ENCODE assay signal across 8 cellular contexts in genomic region chr22:41966607-41967240, GRCh38. TPM values are rescaled to one million over a fixed set of nuclear protein-coding genes. Genes with fewer than 3 reads are reported as not detected.
A peak's percentile ranks its signal among the peaks of the same experiment; 100 is the strongest.
DNase-seq lines count a peak whose midpoint lies in the region; ATAC-seq and TF ChIP-seq lines count a peak whose summit lies in the region.

No MANE protein-coding gene starts in this region.

- no peak overlapping the region for H3K27ac Mint-ChIP-seq in naive thymus-derived CD8-positive, alpha-beta T cell

- H3K9me3 Mint-ChIP-seq in naive thymus-derived CD8-positive, alpha-beta T cell, result no peaks in the 10 kb centered on the region

- no peaks in the 10 kb centered on the region for H3K36me3 Mint-ChIP-seq in naive thymus-derived CD8-positive, alpha-beta T cell

- H3K4me3 Mint-ChIP-seq in naive thymus-derived CD8-positive, alpha-beta T cell, result no peak overlapping the region

- DNase-seq in DMS53 treated with DMSO at 0.1 percent for 48 hours (lab: John Stamatoyannopoulos, UW; ENCODE audit: unreplicated experiment) (peak; percentile 85), NAMALWA (ENCODE audit: low spot score) (peak; percentile 72), epithelial cell of proximal tubule (ENCODE audit: low read depth) (peak; percentile 68)
- peak in 4 of 10 donors; percentile 27 to 51 (median 35) for DNase-seq in naive thymus-derived CD8-positive, alpha-beta T cell

- no peak overlapping the region for H3K27ac ChIP-seq in 22Rv1
- H3K27ac ChIP-seq in VCaP, result no peak overlapping the region; the same call in 1 of the 2 replicates

- no peak overlapping the region for H3K4me3 ChIP-seq in epithelial cell of proximal tubule (ENCODE audit: low read depth, low read length)

- POLR2A ChIA-PET in naive thymus-derived CD8-positive, alpha-beta T cell (lab: Charles Lee), result interaction anchor here (0.7 to 1.3 kb wide), 2 partner anchors 10 to 278 kb away, joined by 3 to 5 read pairs; partner anchors contain the start of gene SNU13

- TF ChIP-seq CTCF in 22Rv1 (IDR thresholded peaks at IDR 0.05), result peak; percentile 55
- TF ChIP-seq CTCF in VCaP (conservative IDR thresholded peaks at IDR 0.05), result peak; percentile 62
- no peak for TF ChIP-seq CTCF in epithelial cell of proximal tubule (conservative IDR thresholded peaks at IDR 0.05; ENCODE audit: low read depth, low read length)

- peak; percentile 62 to 71 for ATAC-seq in naive thymus-derived CD8-positive, alpha-beta T cell
- ATAC-seq in HG02981 (IDR thresholded peaks at IDR 0.05; ENCODE audit: unreplicated experiment) (no peak), HG03045 (IDR thresholded peaks at IDR 0.05; ENCODE audit: unreplicated experiment) (no peak)

- peaks cover 0 to 13% (median 3%) of the 10 kb centered on the region in 5 donors for H3K27me3 Mint-ChIP-seq in naive thymus-derived CD8-positive, alpha-beta T cell

- peaks cover 0 to 4% (median 0%) of the 10 kb centered on the region in 4 donors for H3K4me1 Mint-ChIP-seq in naive thymus-derived CD8-positive, alpha-beta T cell

RNA-seq across cellular contexts. Expression of gene SEPTIN3, which starts 2.5 kb away (rescaled TPM):
- 0.06 and 0.14 TPM in 2 replicates for total RNA-seq in epithelial cell of proximal tubule
- total RNA-seq in naive thymus-derived CD8-positive, alpha-beta T cell, result under 1 TPM in 1 of 2 experiments, not detected in 1; 0.18 TPM
- polyA plus RNA-seq in naive thymus-derived CD8-positive, alpha-beta T cell, result not detected

RNA-seq across cellular contexts. Expression of gene CENPM, which starts 19.8 kb away (rescaled TPM):
- 58.2 and 68.1 TPM in 2 replicates for total RNA-seq in epithelial cell of proximal tubule
- 1 to 10 TPM; 3.2 to 3.6 TPM for total RNA-seq in naive thymus-derived CD8-positive, alpha-beta T cell
- polyA plus RNA-seq in naive thymus-derived CD8-positive, alpha-beta T cell, result 1 to 10 TPM; 2.1 to 7.2 (median 2.3) TPM

RNA-seq across cellular contexts. Expression of gene WBP2NL, which starts 31.9 kb away (rescaled TPM):
- total RNA-seq in epithelial cell of proximal tubule, result 0.17 TPM in 1 of 2 replicates, not detected in the other
- total RNA-seq in naive thymus-derived CD8-positive, alpha-beta T cell, result 1 to 10 TPM; 4.5 to 4.6 TPM
- polyA plus RNA-seq in naive thymus-derived CD8-positive, alpha-beta T cell, result 1 to 10 TPM in 1 of 3 donors, under 1 TPM in 2; 0.25 to 1.4 (median 0.57) TPM

RNA-seq across cellular contexts. Expression of gene TNFRSF13C, which starts 40.1 kb away (rescaled TPM):
- total RNA-seq in epithelial cell of proximal tubule, result 1.0 TPM in 1 of 2 replicates, not detected in the other
- 10 to 100 TPM; 16.8 to 18.3 TPM for total RNA-seq in naive thymus-derived CD8-positive, alpha-beta T cell
- polyA plus RNA-seq in naive thymus-derived CD8-positive, alpha-beta T cell, result under 1 TPM; 0.29 to 0.82 (median 0.56) TPM

Comparison
In these comparisons a context has a peak if more than half of its experiments do, and no peak if none do; other contexts are left out.
1. ATAC-seq: peak in naive thymus-derived CD8-positive, alpha-beta T cell (2 of 2); none in HG02981 (single experiment) and HG03045 (single experiment).
2. RNA of gene CENPM, which starts 19.8 kb away (total RNA-seq): 58.2 to 68.1 TPM in epithelial cell of proximal tubule; 3.2 to 3.6 TPM in naive thymus-derived CD8-positive, alpha-beta T cell; every median in the first group is over 10 times any median in the second.